In the genomic region with DNA sequence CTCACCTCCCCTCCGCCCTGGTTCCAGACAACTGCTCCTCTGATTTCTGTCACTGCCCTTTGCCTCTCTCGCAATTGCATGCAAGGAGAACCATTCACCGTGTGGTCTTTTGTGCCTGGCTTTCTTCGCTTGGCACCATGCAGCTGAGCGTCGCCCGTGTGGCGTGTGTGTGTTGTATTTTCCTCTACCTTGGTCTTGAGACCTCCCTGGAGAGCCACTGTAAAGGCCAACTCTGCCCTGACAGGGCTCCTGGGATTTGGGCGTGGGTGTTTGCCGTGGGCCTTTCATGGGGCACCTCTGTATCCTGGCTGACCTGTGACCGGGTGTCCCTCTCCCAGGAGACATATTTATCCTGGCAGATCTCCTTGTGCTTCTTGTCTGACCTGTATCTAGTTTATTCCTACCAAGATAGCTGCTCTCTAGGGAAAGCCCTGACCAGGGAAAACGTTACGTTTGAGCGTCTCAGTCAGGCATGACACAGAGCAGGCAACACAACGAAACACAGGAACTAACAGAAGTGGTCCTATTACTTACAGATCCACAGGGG, we compare ENCODE assay signal across 12 cellular contexts. TPM values are rescaled to one million over a fixed set of nuclear protein-coding genes. Genes with fewer than 3 reads are reported as not detected.
DNase-seq lines count a peak whose midpoint lies in the region; ATAC-seq and TF ChIP-seq lines count a peak whose summit lies in the region.
"Had no signal": no experiment of that assay in that cellular context is flagged by ENCODE, and none has a peak within 500 bp of the region (broad histone marks: within the 10 kb centered on the region; RNA-seq: fewer than 3 reads in every experiment).

No MANE protein-coding gene starts in this region.

- peaks cover 0 to 1% of the 10 kb centered on the region in 2 donors for H3K9me3 Mint-ChIP-seq in activated T-cell treated with anti-CD3 and anti-CD28 coated beads, Interleukin-2, amount 50 U/mL, for 72 hours
- no peaks in the 10 kb centered on the region for H3K9me3 Mint-ChIP-seq in progenitor cell of endocrine pancreas (ENCODE audit: low read depth)

- no peaks in the 10 kb centered on the region for H3K9me3 ChIP-seq in colonic mucosa
- H3K9me3 ChIP-seq in Peyer's patch, result no peaks in the 10 kb centered on the region
- H3K9me3 ChIP-seq in osteoblast (ENCODE audit: low read depth, low read length), result no peaks in the 10 kb centered on the region
- H3K9me3 ChIP-seq: BE2C had no signal

- H3K27me3 ChIP-seq in colonic mucosa, result no peaks in the 10 kb centered on the region
- H3K27me3 ChIP-seq in Peyer's patch, result no peaks in the 10 kb centered on the region
- H3K27me3 ChIP-seq in osteoblast (ENCODE audit: insufficient read depth, low read length), result no peaks in the 10 kb centered on the region

- no peak overlapping the region for H2AFZ ChIP-seq in osteoblast (ENCODE audit: low read length)

- H3K4me1 ChIP-seq in colonic mucosa (peaks cover 9% of the 10 kb centered on the region), Peyer's patch (peaks cover 0 to 22% (median 5%) of the 10 kb centered on the region in 4 donors), osteoblast (ENCODE audit: insufficient read depth, low read length) (peaks cover 11% of the 10 kb centered on the region)
- H3K4me1 ChIP-seq: BE2C had no signal

- TF ChIP-seq POLR2A in NB4 (IDR thresholded peaks at IDR 0.05; ENCODE audit: extremely low read depth, insufficient read length) (no peak), Peyer's patch (IDR thresholded peaks at IDR 0.05) (no peak)

- H3K36me3 ChIP-seq in colonic mucosa (no peaks in the 10 kb centered on the region), Peyer's patch (peaks cover 0 to 15% (median 0%) of the 10 kb centered on the region in 3 donors), osteoblast (ENCODE audit: insufficient read depth, low read length) (no peaks in the 10 kb centered on the region)
- H3K36me3 ChIP-seq: BE2C had no signal

- DNase-seq in activated T-cell treated with anti-CD3 and anti-CD28 coated beads, Interleukin-2, amount 50 U/mL, for 72 hours, result no peak
- no peak for DNase-seq in activated T-cell treated with anti-CD3 and anti-CD28 coated beads for 4 hours
- peak; percentile 29 for DNase-seq in NB4 (ENCODE audit: low read depth)
- no peak for DNase-seq in colonic mucosa
- no peak for DNase-seq in progenitor cell of endocrine pancreas (ENCODE audit: low spot score, unreplicated experiment)
- no peak for DNase-seq in Peyer's patch
- DNase-seq in NCI-H1105 treated with DMSO at 0.1 percent for 48 hours (lab: John Stamatoyannopoulos, UW), result no peak
- DNase-seq in osteoblast (ENCODE audit: insufficient read length, low spot score, missing footprints), result no peak
- DNase-seq: KG1, NCI-H2081 treated with DMSO at 0.1 percent for 48 hours, occipital lobe had no signal

- TF ChIP-seq CTCF in NB4 (IDR thresholded peaks at IDR 0.05; ENCODE audit: low read depth, low read length) (no peak), colonic mucosa (IDR thresholded peaks at IDR 0.05) (no peak), progenitor cell of endocrine pancreas (IDR thresholded peaks at IDR 0.05; ENCODE audit: unreplicated experiment) (no peak), Peyer's patch (IDR thresholded peaks at IDR 0.05) (no peak), osteoblast (IDR thresholded peaks at IDR 0.05; ENCODE audit: extremely low read depth, low read depth, low read length) (no peak)

- H3K9ac ChIP-seq in colonic mucosa (ENCODE audit: low read depth in 2 of 2, low read length in 2 of 2), result no peak overlapping the region

- H3K79me2 ChIP-seq in osteoblast (ENCODE audit: insufficient read depth, low read length), result no peaks in the 10 kb centered on the region

- H3K36me3 Mint-ChIP-seq in activated T-cell treated with anti-CD3 and anti-CD28 coated beads, Interleukin-2, amount 50 U/mL, for 72 hours (ENCODE audit: insufficient read depth in 2 of 2), result peaks cover 1 to 13% of the 10 kb centered on the region in 2 donors
- H3K36me3 Mint-ChIP-seq in progenitor cell of endocrine pancreas (ENCODE audit: insufficient read depth), result peaks cover 5% of the 10 kb centered on the region

- no peak for ATAC-seq in activated T-cell treated with anti-CD3 and anti-CD28 coated beads, Interleukin-2, amount 50 U/mL, for 72 hours (replicated peaks in 1 of 2)

- H3K4me2 ChIP-seq in osteoblast (ENCODE audit: insufficient read depth, low read length), result no peak overlapping the region

- intact Hi-C loops in colonic mucosa (cut with DNase I), result no loop called here

- peak overlapping the region; percentile 22 for H3K27ac Mint-ChIP-seq in activated T-cell treated with anti-CD3 and anti-CD28 coated beads, Interleukin-2, amount 50 U/mL, for 72 hours
- no peak overlapping the region for H3K27ac Mint-ChIP-seq in progenitor cell of endocrine pancreas

- peaks cover 9% of the 10 kb centered on the region for H3K4me1 Mint-ChIP-seq in activated T-cell treated with anti-CD3 and anti-CD28 coated beads, Interleukin-2, amount 50 U/mL, for 72 hours (ENCODE audit: low read depth)
- H3K4me1 Mint-ChIP-seq in progenitor cell of endocrine pancreas (ENCODE audit: low read depth), result peaks cover 1% of the 10 kb centered on the region

- H3K4me3 ChIP-seq in NB4 (ENCODE audit: low read depth, low read length), result no peak overlapping the region
- peak overlapping the region; percentile 78 for H3K4me3 ChIP-seq in colonic mucosa
- H3K4me3 ChIP-seq in Peyer's patch, result no peak overlapping the region
- no peak overlapping the region for H3K4me3 ChIP-seq in osteoblast (ENCODE audit: insufficient read depth, low read length)

- H4K20me1 ChIP-seq in osteoblast (ENCODE audit: insufficient read depth, low read length), result no peaks in the 10 kb centered on the region

- H3K27ac ChIP-seq in colonic mucosa (no peak overlapping the region), Peyer's patch (no peak overlapping the region), osteoblast (ENCODE audit: low read depth, low read length) (no peak overlapping the region)

- peak overlapping the region; percentile 70 to 77 for H3K4me3 Mint-ChIP-seq in activated T-cell treated with anti-CD3 and anti-CD28 coated beads, Interleukin-2, amount 50 U/mL, for 72 hours
- H3K4me3 Mint-ChIP-seq in progenitor cell of endocrine pancreas (ENCODE audit: low read depth), result peak overlapping the region; percentile 72

- H3K27me3 Mint-ChIP-seq in activated T-cell treated with anti-CD3 and anti-CD28 coated beads, Interleukin-2, amount 50 U/mL, for 72 hours (ENCODE audit: low read depth), result peaks cover 25% of the 10 kb centered on the region
- H3K27me3 Mint-ChIP-seq in progenitor cell of endocrine pancreas, result peaks cover 47% of the 10 kb centered on the region

RNA-seq across cellular contexts. Expression of a gene that starts 2.0 kb away (rescaled TPM):
- total RNA-seq in activated T-cell treated with anti-CD3 and anti-CD28 coated beads, Interleukin-2, amount 50 U/mL, for 72 hours, result 1 to 10 TPM; 1.1 to 1.7 TPM
- total RNA-seq in colonic mucosa (100 to 1,000 TPM in 1 of 2 donors, 10 to 100 TPM in 1; 63.7 to 126 TPM), progenitor cell of endocrine pancreas (4.7 and 6.0 TPM in 2 replicates), Peyer's patch (100 to 1,000 TPM in 1 of 4 donors, 10 to 100 TPM in 2, 1 to 10 TPM in 1; 5.0 to 212 (median 44.5) TPM), osteoblast (2.9 and 4.0 TPM in 2 replicates)

RNA-seq across cellular contexts. Expression of a gene that starts 28.3 kb away (rescaled TPM):
- 10 to 100 TPM; 71.4 to 84.3 TPM for total RNA-seq in activated T-cell treated with anti-CD3 and anti-CD28 coated beads, Interleukin-2, amount 50 U/mL, for 72 hours
- total RNA-seq in colonic mucosa (10 to 100 TPM; 61.8 to 92.8 TPM), progenitor cell of endocrine pancreas (79.9 and 84.9 TPM in 2 replicates), Peyer's patch (10 to 100 TPM; 21.7 to 61.1 (median 31.8) TPM), osteoblast (43.1 and 43.9 TPM in 2 replicates)

RNA-seq across cellular contexts. Expression of a gene that starts 59.0 kb away (rescaled TPM):
- total RNA-seq in activated T-cell treated with anti-CD3 and anti-CD28 coated beads, Interleukin-2, amount 50 U/mL, for 72 hours, result 1 to 10 TPM; 2.9 to 4.9 TPM
- total RNA-seq in colonic mucosa (10 to 100 TPM; 15.7 to 31.2 TPM), progenitor cell of endocrine pancreas (4.8 and 5.0 TPM in 2 replicates), Peyer's patch (100 to 1,000 TPM in 1 of 4 donors, 10 to 100 TPM in 3; 17.3 to 143 (median 50.7) TPM), osteoblast (2.4 and 5.1 TPM in 2 replicates)
